In the genomic region with DNA sequence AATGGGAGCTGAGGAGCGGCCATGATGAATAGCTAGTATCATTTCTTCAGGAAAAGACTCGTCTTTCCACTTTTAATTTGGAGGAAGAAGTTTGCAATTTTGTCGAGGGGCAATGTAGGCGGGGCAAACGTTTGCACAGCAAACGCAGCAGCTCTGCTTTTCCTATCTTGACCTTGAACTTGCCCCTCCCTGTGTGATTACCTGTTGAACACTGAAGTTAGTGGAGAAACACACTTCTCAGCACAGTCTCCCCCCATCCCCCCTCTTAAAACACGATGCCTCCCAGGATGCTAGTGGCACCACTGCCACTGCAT, we compare ENCODE assay signal across 8 cellular contexts. TPM values are rescaled to one million over a fixed set of nuclear protein-coding genes. Genes with fewer than 3 reads are reported as not detected.
A peak's percentile ranks its signal among the peaks of the same experiment; 100 is the strongest.
DNase-seq lines count a peak whose midpoint lies in the region; ATAC-seq and TF ChIP-seq lines count a peak whose summit lies in the region.

No MANE protein-coding gene starts in this region.

- H3K4me1 ChIP-seq in SJSA1 (replicated peaks), result peaks cover 25% of the 10 kb centered on the region

- peak overlapping the region; percentile 68; the same call in 1 of the 2 replicates for H3K4me3 ChIP-seq in GM08714 (ENCODE audit: low read length)
- H3K4me3 ChIP-seq in SJSA1, result peak overlapping the region; percentile 55
- H3K4me3 ChIP-seq in foreskin fibroblast (ENCODE audit: low read depth in 1 of 2, low read length in 2 of 2), result peak overlapping the region; percentile 41 to 56
- H3K4me3 ChIP-seq in retinal pigment epithelial cell (ENCODE audit: low read length), result peak overlapping the region; percentile 67

- H3K27ac ChIP-seq in SJSA1, result peak overlapping the region; percentile 36; the same call in 1 of the 2 replicates

- no peak for DNase-seq in SJSA1 (ENCODE audit: low read depth in 1 of 2, low spot score in 2 of 2)
- DNase-seq in foreskin fibroblast, result no peak
- DNase-seq in retinal pigment epithelial cell (ENCODE audit: low read depth), result no peak
- no peak for DNase-seq in HPDE6-E6E7 (ENCODE audit: extremely low spot score)
- DNase-seq in DMS114 treated with DMSO at 0.1 percent for 48 hours (lab: John Stamatoyannopoulos, UW; ENCODE audit: unreplicated experiment), result no peak
- no peak for DNase-seq in SKM-1 treated with dmso at 0.1 percent for 144 hours (lab: John Stamatoyannopoulos, UW; ENCODE audit: unreplicated experiment)

- H3K9me3 ChIP-seq in SJSA1 (replicated peaks), result peaks cover under 1% of the 10 kb centered on the region; the same call in 1 of the 2 replicates

- no peaks in the 10 kb centered on the region for H3K36me3 ChIP-seq in SJSA1

- no peak for ATAC-seq in GM18498 (IDR thresholded peaks at IDR 0.05; ENCODE audit: unreplicated experiment)

- peaks cover 25% of the 10 kb centered on the region for H3K27me3 ChIP-seq in SJSA1 (replicated peaks)

- TF ChIP-seq CTCF in foreskin fibroblast (IDR thresholded peaks at IDR 0.05; ENCODE audit: low read depth, low read length) (no peak), retinal pigment epithelial cell (conservative IDR thresholded peaks at IDR 0.05; ENCODE audit: low read depth, low read length) (peak; percentile 47)

RNA-seq across cellular contexts. Expression of a gene that starts 0.2 kb away (rescaled TPM):
- total RNA-seq in SJSA1 (2014; rRNA removed; shearing (Covaris generic)), result 46.2 and 58.1 TPM in 2 replicates

RNA-seq across cellular contexts. Expression of a gene that starts 3.6 kb away (rescaled TPM):
- total RNA-seq in SJSA1 (2014; rRNA removed; shearing (Covaris generic)), result 0.13 TPM in 1 of 2 replicates, not detected in the other
